13 cellular contexts compared by ENCODE assay signal in genomic region chrX:65407157-65407626, GRCh38.
DNase-seq lines count a peak whose midpoint lies in the region; ATAC-seq, FAIRE-seq and TF ChIP-seq lines count a peak whose summit lies in the region.
"Had no signal": no experiment of that assay in that cellular context is flagged by ENCODE, and none has a peak within 500 bp of the region (broad histone marks: within the 10 kb centered on the region; RNA-seq: fewer than 3 reads in every experiment).

No MANE protein-coding gene starts in this region.

- no peaks in the 10 kb centered on the region for H3K36me3 Mint-ChIP-seq in astrocyte (ENCODE audit: low read depth, unreplicated experiment)

- H3K4ac ChIP-seq in mesendoderm (ENCODE audit: low read depth, low read length) = no peak overlapping the region

- no peaks in the 10 kb centered on the region for H3K9me3 Mint-ChIP-seq in astrocyte (ENCODE audit: unreplicated experiment)

- no peak overlapping the region for H3K23ac ChIP-seq in mesendoderm (ENCODE audit: low read length)

- no peak overlapping the region for H2AK5ac ChIP-seq in mesendoderm (ENCODE audit: low read length)

- no peak for TF ChIP-seq POLR2A in heart left ventricle (IDR thresholded peaks at IDR 0.05)
- no peak for TF ChIP-seq POLR2A in upper lobe of left lung (IDR thresholded peaks at IDR 0.05)

- H3K27ac ChIP-seq in heart left ventricle (no peak overlapping the region), astrocyte (ENCODE audit: low read depth, low read length) (no peak overlapping the region), mesendoderm (ENCODE audit: low read depth, low read length) (no peak overlapping the region), upper lobe of left lung (no peak overlapping the region)
- H3K27ac ChIP-seq: skin epidermis, tibial nerve had no signal

- no peak overlapping the region for H3K56ac ChIP-seq in mesendoderm (ENCODE audit: low read length)

- no peaks in the 10 kb centered on the region for H3K79me2 ChIP-seq in astrocyte (ENCODE audit: insufficient read depth, low read length)
- no peaks in the 10 kb centered on the region for H3K79me2 ChIP-seq in mesendoderm (ENCODE audit: control insufficient read depth, insufficient read depth, low read length)

- H3K27me3 Mint-ChIP-seq in astrocyte (ENCODE audit: low read depth, unreplicated experiment) = peaks cover 6% of the 10 kb centered on the region

- no peak overlapping the region for H4K8ac ChIP-seq in mesendoderm (ENCODE audit: low read depth, low read length)

- no peaks in the 10 kb centered on the region for H3K4me1 Mint-ChIP-seq in astrocyte (ENCODE audit: low read depth, unreplicated experiment)

- no peak overlapping the region for H2BK15ac ChIP-seq in mesendoderm (replicated peaks; ENCODE audit: low read depth)

- H3K4me3 Mint-ChIP-seq in astrocyte (ENCODE audit: unreplicated experiment) = peak overlapping the region; percentile 85

- H2AFZ ChIP-seq in astrocyte (ENCODE audit: low read depth, low read length) = no peak overlapping the region

- FAIRE-seq in astrocyte (lab: Jason Lieb, UNC) = no peak
- FAIRE-seq: GM12892 had no signal

- TF ChIP-seq CTCF in heart left ventricle (IDR thresholded peaks at IDR 0.05) (no peak), astrocyte (IDR thresholded peaks at IDR 0.05; ENCODE audit: insufficient read depth, low read depth, low read length) (no peak), upper lobe of left lung (IDR thresholded peaks at IDR 0.05) (no peak)

- WGBS in heart left ventricle, 4 donors = 1 to 41% (median 15%) methylated on average over 24 to 63 of the region's 63 CpGs
- no CpG with 5 or more reads among the region's 63 CpGs for WGBS in mesendoderm (ENCODE audit: extremely low coverage, insufficient coverage, low lambda C conversion rate)
- WGBS in upper lobe of left lung, 2 donors = 1 to 31% methylated on average over 29 to 37 of the region's 63 CpGs

- H3K4me3 ChIP-seq in heart left ventricle = peak overlapping the region in 10 of 12 donors; percentile 2 to 46 (median 32)
- H3K4me3 ChIP-seq in astrocyte (ENCODE audit: insufficient read depth, low read depth, low read length) = no peak overlapping the region
- no peak overlapping the region for H3K4me3 ChIP-seq in mesendoderm (ENCODE audit: low read length)
- peak overlapping the region in 3 of 4 donors; percentile 21 to 37 (median 30) for H3K4me3 ChIP-seq in upper lobe of left lung

- H3K4me1 ChIP-seq in heart left ventricle (peaks cover 0 to 10% (median 0%) of the 10 kb centered on the region in 12 donors), astrocyte (ENCODE audit: insufficient read depth, low read length) (no peaks in the 10 kb centered on the region), mesendoderm (ENCODE audit: control insufficient read depth, low read depth, low read length) (no peaks in the 10 kb centered on the region), upper lobe of left lung (no peaks in the 10 kb centered on the region)
- H3K4me1 ChIP-seq: BE2C, tibial nerve had no signal

- no peak overlapping the region for H2BK120ac ChIP-seq in mesendoderm (ENCODE audit: low read depth, low read length)

- H3K27ac Mint-ChIP-seq in astrocyte (ENCODE audit: unreplicated experiment) = no peak overlapping the region

- H2BK5ac ChIP-seq in mesendoderm (ENCODE audit: low read length) = no peak overlapping the region

- intact Hi-C loops in heart left ventricle (cut with DNase I) = no loop called here
- intact Hi-C loops in cardiac septum (cut with DNase I) = no loop called here

- TF ChIP-seq EP300 in upper lobe of left lung (IDR thresholded peaks at IDR 0.05) = no peak

- no peak overlapping the region for H3K18ac ChIP-seq in mesendoderm (ENCODE audit: low read length)

- H3K9ac ChIP-seq in astrocyte (ENCODE audit: low read length) (no peak overlapping the region), mesendoderm (ENCODE audit: low read length) (no peak overlapping the region)

- peaks cover 0 to 13% (median 0%) of the 10 kb centered on the region in 12 donors for H3K9me3 ChIP-seq in heart left ventricle
- H3K9me3 ChIP-seq in astrocyte (ENCODE audit: insufficient read depth, low read depth, low read length) = no peaks in the 10 kb centered on the region
- H3K9me3 ChIP-seq in upper lobe of left lung = peaks cover 0 to 21% (median 2%) of the 10 kb centered on the region in 4 donors
- H3K9me3 ChIP-seq: BE2C had no signal

- peak in 2 of 4 donors; percentile 42 to 46 for ATAC-seq in heart left ventricle
- peak in 1 of 2 donors; percentile 38 for ATAC-seq in upper lobe of left lung (ENCODE audit: low FRiP score in 2 of 2)
- ATAC-seq in HG02870 (IDR thresholded peaks at IDR 0.05; ENCODE audit: unreplicated experiment) = no peak
- no peak for ATAC-seq in left lobe of liver

- H3K4me2 ChIP-seq in astrocyte (ENCODE audit: low read length) (peak overlapping the region; percentile 26), mesendoderm (ENCODE audit: low read length) (no peak overlapping the region)

- H4K5ac ChIP-seq in mesendoderm (ENCODE audit: low read length) = no peak overlapping the region

- no peaks in the 10 kb centered on the region for H3K36me3 ChIP-seq in heart left ventricle
- no peaks in the 10 kb centered on the region for H3K36me3 ChIP-seq in astrocyte (ENCODE audit: insufficient read depth, low read length)
- H3K36me3 ChIP-seq in mesendoderm (ENCODE audit: control insufficient read depth, insufficient read depth, low read length) = no peaks in the 10 kb centered on the region
- no peaks in the 10 kb centered on the region for H3K36me3 ChIP-seq in upper lobe of left lung
- H3K36me3 ChIP-seq: BE2C, tibial nerve had no signal

- H3K79me1 ChIP-seq in mesendoderm (ENCODE audit: low read length) = no peaks in the 10 kb centered on the region

- DNase-seq in heart left ventricle (no peak), cardiac septum (ENCODE audit: low spot score) (no peak), astrocyte (ENCODE audit: low read depth) (no peak), mesendoderm (peak; percentile 21), upper lobe of left lung (peak in 1 of 2 donors; percentile 59), left lobe of liver (ENCODE audit: low spot score) (no peak)
- DNase-seq in activated effector memory CD4-positive, alpha-beta T cell treated with Interleukin-2 at 50 U/mL for 16 hours = no peak
- DNase-seq: BE2C, NCI-H226 had no signal

- no peaks in the 10 kb centered on the region for H4K20me1 ChIP-seq in astrocyte (ENCODE audit: insufficient read depth, low read length)

- H3K27me3 ChIP-seq in heart left ventricle = peaks cover 0 to 34% (median 3%) of the 10 kb centered on the region in 9 donors
- H3K27me3 ChIP-seq in astrocyte (ENCODE audit: insufficient read depth, low read length) = peaks cover 5% of the 10 kb centered on the region
- H3K27me3 ChIP-seq in mesendoderm (ENCODE audit: insufficient read depth, low read length, poor library complexity) = no peaks in the 10 kb centered on the region
- H3K27me3 ChIP-seq in upper lobe of left lung = peaks cover 0 to 5% (median 0%) of the 10 kb centered on the region in 4 donors
- H3K27me3 ChIP-seq: BE2C had no signal

Comparison
In these comparisons a context has a peak if more than half of its experiments do, and no peak if none do; other contexts are left out.
1. H3K4me3 ChIP-seq: peak in heart left ventricle (10 of 12) and upper lobe of left lung (3 of 4); none in astrocyte (single experiment) and mesendoderm (single experiment).